In the genomic region with DNA sequence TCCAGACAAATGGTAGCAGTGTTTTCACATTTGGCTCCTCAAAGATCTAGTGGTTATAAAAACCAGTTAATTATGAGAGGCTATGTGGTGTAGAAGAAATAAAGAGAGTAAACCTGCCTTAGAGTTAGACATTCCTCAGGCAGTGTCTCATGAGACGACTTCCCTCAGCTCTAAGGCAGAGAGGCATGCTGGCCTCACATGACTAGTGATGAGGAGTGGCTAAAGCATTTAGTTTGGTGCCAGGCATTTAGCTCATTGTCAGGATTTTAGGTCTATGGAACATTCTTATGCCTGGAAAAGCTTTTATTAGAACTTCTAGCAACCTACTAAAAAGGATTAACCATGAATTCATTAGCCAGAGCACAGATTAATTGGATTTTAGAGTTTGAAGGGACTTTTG, we compare ENCODE assay signal across 23 cellular contexts.
DNase-seq lines count a peak whose midpoint lies in the region; FAIRE-seq and TF ChIP-seq lines count a peak whose summit lies in the region.
"Had no signal": no experiment of that assay in that cellular context is flagged by ENCODE, and none has a peak within 500 bp of the region (broad histone marks: within the 10 kb centered on the region; RNA-seq: fewer than 3 reads in every experiment).

No MANE protein-coding gene starts in this region.

- H3K9ac ChIP-seq in trophoblast cell (ENCODE audit: low read length), result no peak overlapping the region

- H2BK5ac ChIP-seq in trophoblast cell (ENCODE audit: low read depth, low read length, poor library complexity), result no peak overlapping the region

- H4K8ac ChIP-seq in trophoblast cell (ENCODE audit: low read depth, low read length), result no peak overlapping the region

- no peak overlapping the region for H4K91ac ChIP-seq in trophoblast cell (ENCODE audit: low read depth, low read length)

- H3K4me1 ChIP-seq in trophoblast cell (ENCODE audit: control insufficient read depth in 1 of 2, insufficient read depth in 2 of 2, low read length in 2 of 2) (peaks cover 0 to 1% of the 10 kb centered on the region in 2 experiments), tibial nerve (no peaks in the 10 kb centered on the region)
- H3K4me1 ChIP-seq: body of pancreas had no signal

- no peak for FAIRE-seq in RCC 7860 (lab: Jason Lieb, UNC)

- no peak overlapping the region for H3K4me2 ChIP-seq in trophoblast cell (ENCODE audit: low read length)

- no peak overlapping the region for H4K12ac ChIP-seq in trophoblast cell (ENCODE audit: low read depth, low read length)

- DNase-seq in H4 (ENCODE audit: low spot score) (peak; percentile 35), RCC 7860 (ENCODE audit: low spot score) (peak; percentile 25), fibroblast of villous mesenchyme (ENCODE audit: low read depth) (peak; percentile 2), trophoblast cell (peak; percentile 42 to 44), NCI-H1092 (lab: John Stamatoyannopoulos, UW) (no peak), SW 1271 (lab: John Stamatoyannopoulos, UW) (no peak), NCI-H2171 treated with DMSO at 0.1 percent for 48 hours (lab: John Stamatoyannopoulos, UW) (no peak), tibial nerve (ENCODE audit: low spot score in 2 of 2) (no peak)
- DNase-seq: activated naive CD4-positive, alpha-beta T cell treated with anti-CD3 and anti-CD28 coated beads, Interleukin-2, amount 50 U/mL, for 16 hours; activated T-cell treated with anti-CD3 and anti-CD28 coated beads, Interleukin-2, amount 50 U/mL, for 4 hours; body of pancreas; foreskin fibroblast; HFFc6; mucosa of descending colon; MV-4-11; NCI-H187 treated with DMSO at 0.1 percent for 48 hours; NCI-H510A treated with DMSO at 0.1 percent for 48 hours; nucleus accumbens; right cardiac atrium; SIG-M5; stimulated activated CD4-positive, alpha-beta T cell treated with anti-CD3 and anti-CD28 coated beads, Interleukin-15, amount 100 ng/mL, for 24 hours had no signal

- H3K36me3 ChIP-seq in trophoblast cell (ENCODE audit: control insufficient read depth in 1 of 2, insufficient read depth in 2 of 2, low read length in 2 of 2) (no peaks in the 10 kb centered on the region), tibial nerve (no peaks in the 10 kb centered on the region)

- TF ChIP-seq CTCF in fibroblast of villous mesenchyme (IDR thresholded peaks at IDR 0.05; ENCODE audit: insufficient read depth, low read depth, low read length), result no peak
- no peak for TF ChIP-seq CTCF in tibial nerve (IDR thresholded peaks at IDR 0.05)

- no peaks in the 10 kb centered on the region for H3K9me3 ChIP-seq in trophoblast cell (ENCODE audit: insufficient read depth, low read depth, low read length)
- peaks cover 0 to 6% (median 0%) of the 10 kb centered on the region in 4 donors for H3K9me3 ChIP-seq in tibial nerve
- H3K9me3 ChIP-seq: body of pancreas had no signal

- H3K23ac ChIP-seq in trophoblast cell (ENCODE audit: low read length), result no peak overlapping the region

- H2BK12ac ChIP-seq in trophoblast cell (ENCODE audit: low read length), result no peak overlapping the region

- no peak for TF ChIP-seq EP300 in tibial nerve (IDR thresholded peaks at IDR 0.05)

- no peak overlapping the region for H2AFZ ChIP-seq in trophoblast cell (ENCODE audit: insufficient read depth, low read length, poor library complexity)

- H3K27ac ChIP-seq in trophoblast cell (ENCODE audit: low read depth, low read length), result no peak overlapping the region
- no peak overlapping the region for H3K27ac ChIP-seq in tibial nerve
- H3K27ac ChIP-seq: body of pancreas, coronary artery, HL-60 had no signal

- no peak overlapping the region for H3K18ac ChIP-seq in trophoblast cell (ENCODE audit: low read length)

- H3K14ac ChIP-seq in trophoblast cell (ENCODE audit: low read length), result no peak overlapping the region

- H3K27me3 ChIP-seq in trophoblast cell (ENCODE audit: insufficient read depth, low read length), result no peaks in the 10 kb centered on the region
- no peaks in the 10 kb centered on the region for H3K27me3 ChIP-seq in tibial nerve
- H3K27me3 ChIP-seq: body of pancreas had no signal

- H2AK5ac ChIP-seq in trophoblast cell (ENCODE audit: low read length), result no peak overlapping the region

- H3K79me2 ChIP-seq in trophoblast cell (ENCODE audit: control insufficient read depth, insufficient read depth, low read length, poor library complexity), result no peaks in the 10 kb centered on the region

- H3K4ac ChIP-seq in trophoblast cell (ENCODE audit: low read depth, low read length), result no peak overlapping the region

- TF ChIP-seq POLR2A in tibial nerve (IDR thresholded peaks at IDR 0.05), result no peak

- no peak overlapping the region for H2BK120ac ChIP-seq in trophoblast cell (ENCODE audit: insufficient read depth, low read length, poor library complexity)

- H3K4me3 ChIP-seq in fibroblast of villous mesenchyme (ENCODE audit: low read depth, low read length) (no peak overlapping the region), trophoblast cell (ENCODE audit: low read depth, low read length) (no peak overlapping the region), tibial nerve (no peak overlapping the region)
- H3K4me3 ChIP-seq: body of pancreas, coronary artery, mucosa of descending colon had no signal

- no peaks in the 10 kb centered on the region for H3K79me1 ChIP-seq in trophoblast cell (ENCODE audit: low read length)

- no CpG with 5 or more reads among the region's 1 CpG for WGBS in trophoblast cell (ENCODE audit: extremely low coverage, insufficient coverage, insufficient read length)
- 33% methylated on average over 1 of the region's 1 CpG for WGBS in tibial nerve, 2 donors

Comparison
In these comparisons a context has a peak if more than half of its experiments do, and no peak if none do; other contexts are left out.
1. DNase-seq: peak in H4 (single experiment), RCC 7860 (single experiment), fibroblast of villous mesenchyme (single experiment) and trophoblast cell (2 of 2); none in NCI-H1092 (single experiment), SW 1271 (0 of 2), NCI-H2171 treated with DMSO at 0.1 percent for 48 hours (single experiment) and tibial nerve (0 of 2).